Comparison of ENCODE assay signal across 26 cellular contexts in the genomic region with DNA sequence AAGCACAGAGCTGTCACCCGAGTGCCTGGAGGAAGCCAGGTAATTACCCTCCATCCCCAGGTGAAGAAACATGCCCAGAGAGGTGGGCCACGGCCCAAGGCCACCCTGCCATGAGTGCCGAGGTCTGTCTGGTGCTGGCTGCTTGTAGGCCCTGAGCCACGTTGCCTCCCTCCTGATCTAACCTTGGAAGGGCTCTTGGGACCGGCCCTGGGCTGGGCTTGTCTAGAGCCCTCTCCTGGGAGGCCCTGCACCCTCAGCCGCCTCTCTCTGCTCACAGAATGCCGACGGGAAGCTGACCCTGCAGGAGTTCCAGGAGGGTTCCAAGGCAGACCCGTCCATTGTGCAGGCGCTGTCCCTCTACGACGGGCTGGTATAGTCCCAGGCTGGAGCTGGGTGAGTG. TPM values are rescaled to one million over a fixed set of nuclear protein-coding genes. Genes with fewer than 3 reads are reported as not detected.
"Had no signal": no experiment of that assay in that cellular context is flagged by ENCODE, and none has a peak within 500 bp of the region (broad histone marks: within the 10 kb centered on the region; RNA-seq: fewer than 3 reads in every experiment).

No MANE protein-coding gene starts in this region.

- H3K4me1 ChIP-seq: adrenal gland, ascending aorta, heart left ventricle, testis, vagina had no signal

- H3K4me3 ChIP-seq: adrenal gland, ascending aorta, cardiac muscle cell, heart left ventricle, skin epidermis, testis, vagina had no signal

- H3K9me3 Mint-ChIP-seq: activated CD4-positive, alpha-beta T cell treated with anti-CD3 and anti-CD28 coated beads, Interleukin-2, amount 10 ng/mL, durations not matched to agents 24 days and 14 days; natural killer cell treated with Interleukin-12 subunit alpha and Interleukin-12 subunit beta and Interleukin-15 and Interleukin-18, amount 100 ng/mL, for 72 hours had no signal

- H3K36me3 ChIP-seq: adrenal gland had no signal

- H3K36me3 Mint-ChIP-seq: memory B cell had no signal

- H3K27ac Mint-ChIP-seq: activated CD4-positive, alpha-beta memory T cell treated with anti-CD3 and anti-CD28 coated beads, Interleukin-2, amount 10 ng/mL, durations not matched to agents 7 days and 5 days; activated CD4-positive, alpha-beta T cell treated with anti-CD3 and anti-CD28 coated beads, Interleukin-2, amount 10 ng/mL, durations not matched to agents 24 days and 14 days; activated naive CD8-positive, alpha-beta T cell treated with anti-CD3 and anti-CD28 coated beads for 36 hours; activated T-cell treated with anti-CD3 and anti-CD28 coated beads, Interleukin-2, amount 50 U/mL, for 72 hours; brain; memory B cell; natural killer cell treated with Interleukin-12 subunit alpha and Interleukin-12 subunit beta and Interleukin-15 and Interleukin-18, amount 100 ng/mL, for 72 hours; progenitor cell of endocrine pancreas; T-helper 17 cell; type B pancreatic cell had no signal

- H3K4me3 Mint-ChIP-seq: activated CD4-positive, alpha-beta memory T cell treated with anti-CD3 and anti-CD28 coated beads, Interleukin-2, amount 10 ng/mL, durations not matched to agents 7 days and 5 days; activated CD4-positive, alpha-beta T cell treated with anti-CD3 and anti-CD28 coated beads, Interleukin-2, amount 10 ng/mL, durations not matched to agents 24 days and 14 days; activated naive CD8-positive, alpha-beta T cell treated with anti-CD3 and anti-CD28 coated beads for 36 hours; activated T-cell treated with anti-CD3 and anti-CD28 coated beads, Interleukin-2, amount 50 U/mL, for 72 hours; brain; memory B cell; natural killer cell treated with Interleukin-12 subunit alpha and Interleukin-12 subunit beta and Interleukin-15 and Interleukin-18, amount 100 ng/mL, for 72 hours; T-helper 17 cell; type B pancreatic cell had no signal

- H3K27me3 ChIP-seq: adrenal gland, ascending aorta, cardiac muscle cell, heart left ventricle, testis, vagina had no signal

- DNase-seq: activated CD4-positive, alpha-beta memory T cell treated with anti-CD3 and anti-CD28 coated beads, Interleukin-2, amount 10 ng/mL, durations not matched to agents 7 days and 5 days; activated CD4-positive, alpha-beta T cell treated with anti-CD3 and anti-CD28 coated beads, Interleukin-2, amount 10 ng/mL, durations not matched to agents 24 days and 14 days; activated CD4-positive, CD25-positive, alpha-beta regulatory T cell treated with anti-CD3 and anti-CD28 coated beads, Interleukin-2, amount 50 U/mL, for 72 hours; activated naive CD4-positive, alpha-beta T cell treated with Interleukin-2 at 50 U/mL for 16 hours; activated naive CD8-positive, alpha-beta T cell treated with anti-CD3 and anti-CD28 coated beads for 36 hours; activated T-cell treated with anti-CD3 and anti-CD28 coated beads, Interleukin-2, amount 50 U/mL, for 72 hours; foreskin fibroblast; heart left ventricle; stimulated activated CD4-positive, alpha-beta T cell treated with anti-CD3 and anti-CD28 coated beads, Interleukin-12 subunit alpha, Interleukin-12 subunit beta, amount 100 ng/mL, for 4 hours; stimulated activated CD4-positive, alpha-beta T cell treated with anti-CD3 and anti-CD28 coated beads, Interleukin-4, amount 100 ng/mL, for 1 hour; stimulated activated naive CD8-positive, alpha-beta T cell treated with anti-CD3 and anti-CD28 coated beads, Interleukin-15, Interleukin-2, amounts not matched to agents 100 U/mL and 50 U/mL, for 24 hours; T-helper 17 cell; T1000; testis had no signal

- H3K9me3 ChIP-seq: testis, vagina had no signal

- H3K27ac ChIP-seq: ascending aorta, cardiac muscle cell, heart left ventricle, skin epidermis, testis, vagina had no signal

- H3K27me3 Mint-ChIP-seq: activated CD4-positive, alpha-beta memory T cell treated with anti-CD3 and anti-CD28 coated beads, Interleukin-2, amount 10 ng/mL, durations not matched to agents 7 days and 5 days; activated CD4-positive, alpha-beta T cell treated with anti-CD3 and anti-CD28 coated beads, Interleukin-2, amount 10 ng/mL, durations not matched to agents 24 days and 14 days; activated naive CD8-positive, alpha-beta T cell treated with anti-CD3 and anti-CD28 coated beads for 36 hours; brain; natural killer cell treated with Interleukin-12 subunit alpha and Interleukin-12 subunit beta and Interleukin-15 and Interleukin-18, amount 100 ng/mL, for 72 hours; progenitor cell of endocrine pancreas; T-helper 17 cell; type B pancreatic cell had no signal

- H3K4me1 Mint-ChIP-seq: activated CD4-positive, alpha-beta memory T cell treated with anti-CD3 and anti-CD28 coated beads, Interleukin-2, amount 10 ng/mL, durations not matched to agents 7 days and 5 days; activated CD4-positive, alpha-beta T cell treated with anti-CD3 and anti-CD28 coated beads, Interleukin-2, amount 10 ng/mL, durations not matched to agents 24 days and 14 days; activated naive CD8-positive, alpha-beta T cell treated with anti-CD3 and anti-CD28 coated beads for 36 hours; brain; memory B cell; T-helper 17 cell had no signal

RNA-seq across cellular contexts. Expression of gene HMCN2, which starts 39.4 kb away (rescaled TPM):
- total RNA-seq: activated CD4-positive, alpha-beta memory T cell treated with anti-CD3 and anti-CD28 coated beads, Interleukin-2, amount 10 ng/mL, durations not matched to agents 7 days and 5 days; activated CD4-positive, alpha-beta T cell treated with anti-CD3 and anti-CD28 coated beads, Interleukin-2, amount 10 ng/mL, durations not matched to agents 24 days and 14 days; activated naive CD8-positive, alpha-beta T cell treated with anti-CD3 and anti-CD28 coated beads for 36 hours; mononuclear cell; natural killer cell treated with Interleukin-12 subunit alpha and Interleukin-12 subunit beta and Interleukin-15 and Interleukin-18, amount 100 ng/mL, for 72 hours; renal cortical epithelial cell had no signal
